ENCODE assay signal across 14 cellular contexts in genomic region chr3:37909067-37909911, GRCh38. TPM values are rescaled to one million over a fixed set of nuclear protein-coding genes. Genes with fewer than 3 reads are reported as not detected.
A peak's percentile ranks its signal among the peaks of the same experiment; 100 is the strongest.
DNase-seq lines count a peak whose midpoint lies in the region; ATAC-seq and TF ChIP-seq lines count a peak whose summit lies in the region.
"Had no signal": no experiment of that assay in that cellular context is flagged by ENCODE, and none has a peak within 500 bp of the region (broad histone marks: within the 10 kb centered on the region; RNA-seq: fewer than 3 reads in every experiment).

No MANE protein-coding gene starts in this region.

- peak in 1 of 2 donors; percentile 31 for ATAC-seq in right cardiac atrium
- no peak for ATAC-seq in Right ventricle myocardium superior (ENCODE audit: poor library complexity)
- peak; percentile 31 for ATAC-seq in left lobe of liver
- no peak for ATAC-seq in SK-N-SH treated with all-trans-retinoic acid at 6 μM for 48 hours
- no peak for ATAC-seq in GM21786 (IDR thresholded peaks at IDR 0.05; ENCODE audit: unreplicated experiment)
- no peak for ATAC-seq in GM18498 (IDR thresholded peaks at IDR 0.05; ENCODE audit: unreplicated experiment)
- ATAC-seq: natural killer cell had no signal

- WGBS in right cardiac atrium = 83% methylated on average over 5 of the region's 5 CpGs

- DNase-seq in right cardiac atrium = peak in 1 of 3 donors; percentile 54
- no peak for DNase-seq in Right ventricle myocardium superior
- peak; percentile 21 for DNase-seq in brain microvascular endothelial cell
- DNase-seq in left lobe of liver (ENCODE audit: low spot score) = no peak
- DNase-seq in Ammon's horn (ENCODE audit: low spot score) = no peak
- DNase-seq: ACHN; activated CD4-positive, alpha-beta T cell treated with anti-CD3 and anti-CD28 coated beads, Interleukin-2, amount 50 U/mL, for 48 hours; effector CD8-positive, alpha-beta T cell; natural killer cell; NCI-H510A; spleen had no signal

- in situ Hi-C loops in brain microvascular endothelial cell (cut with HindIII; ENCODE audit: low pct_ligation_motif_present, low sequenced_read_pairs) = no loop called here

- H3K4me1 ChIP-seq in right cardiac atrium (ENCODE audit: control insufficient read depth, insufficient read depth, low read length) = peaks cover 20% of the 10 kb centered on the region

- no peaks in the 10 kb centered on the region for H3K36me3 ChIP-seq in brain microvascular endothelial cell (replicated peaks)
- H3K36me3 ChIP-seq: spleen had no signal

- TF ChIP-seq CTCF in brain microvascular endothelial cell (IDR thresholded peaks at IDR 0.05; ENCODE audit: low read depth, low read length, missing control alignments) = no peak

- no peaks in the 10 kb centered on the region for H3K9me3 ChIP-seq in right cardiac atrium (ENCODE audit: control insufficient read depth, low read length)
- H3K9me3 ChIP-seq: spleen had no signal

- H3K4me3 ChIP-seq in right cardiac atrium (ENCODE audit: low read length) (no peak overlapping the region), brain microvascular endothelial cell (ENCODE audit: low read depth, low read length) (no peak overlapping the region)
- H3K4me3 ChIP-seq: spleen had no signal

- H3K27ac ChIP-seq in right cardiac atrium (ENCODE audit: low read length) = peak overlapping the region; percentile 13
- no peak overlapping the region for H3K27ac ChIP-seq in brain microvascular endothelial cell

- intact Hi-C loops in right cardiac atrium (cut with DNase I) (no loop called here), Right ventricle myocardium superior (cut with DNase I) (no loop called here)

- no peaks in the 10 kb centered on the region for H3K27me3 ChIP-seq in right cardiac atrium (ENCODE audit: control insufficient read depth, insufficient read depth)
- H3K27me3 ChIP-seq in brain microvascular endothelial cell (replicated peaks) = no peaks in the 10 kb centered on the region
- H3K27me3 ChIP-seq: spleen had no signal

TF ChIP-seq in SK-N-SH treated with all-trans-retinoic acid at 6 μM for 48 hours, 23 proteins besides CTCF, POLR2A, EP300 and RAD21:
- TF ChIP-seq CSDC2 (CRISPR knock-in tag; IDR thresholded peaks at IDR 0.05) = no peak
- no peak for TF ChIP-seq RARB (CRISPR knock-in tag; IDR thresholded peaks at IDR 0.05)

RNA-seq across cellular contexts. Expression of gene CTDSPL, which starts 47.6 kb away (rescaled TPM):
- 10 to 100 TPM; 38.3 to 50.9 (median 41.0) TPM for total RNA-seq in right cardiac atrium
- polyA plus RNA-seq in right cardiac atrium = 13.6 TPM
- total RNA-seq in Right ventricle myocardium superior = 46.0 TPM
- total RNA-seq in left lobe of liver = 22.1 TPM
